Comparison of ENCODE assay signal across 8 cellular contexts in the genomic region with DNA sequence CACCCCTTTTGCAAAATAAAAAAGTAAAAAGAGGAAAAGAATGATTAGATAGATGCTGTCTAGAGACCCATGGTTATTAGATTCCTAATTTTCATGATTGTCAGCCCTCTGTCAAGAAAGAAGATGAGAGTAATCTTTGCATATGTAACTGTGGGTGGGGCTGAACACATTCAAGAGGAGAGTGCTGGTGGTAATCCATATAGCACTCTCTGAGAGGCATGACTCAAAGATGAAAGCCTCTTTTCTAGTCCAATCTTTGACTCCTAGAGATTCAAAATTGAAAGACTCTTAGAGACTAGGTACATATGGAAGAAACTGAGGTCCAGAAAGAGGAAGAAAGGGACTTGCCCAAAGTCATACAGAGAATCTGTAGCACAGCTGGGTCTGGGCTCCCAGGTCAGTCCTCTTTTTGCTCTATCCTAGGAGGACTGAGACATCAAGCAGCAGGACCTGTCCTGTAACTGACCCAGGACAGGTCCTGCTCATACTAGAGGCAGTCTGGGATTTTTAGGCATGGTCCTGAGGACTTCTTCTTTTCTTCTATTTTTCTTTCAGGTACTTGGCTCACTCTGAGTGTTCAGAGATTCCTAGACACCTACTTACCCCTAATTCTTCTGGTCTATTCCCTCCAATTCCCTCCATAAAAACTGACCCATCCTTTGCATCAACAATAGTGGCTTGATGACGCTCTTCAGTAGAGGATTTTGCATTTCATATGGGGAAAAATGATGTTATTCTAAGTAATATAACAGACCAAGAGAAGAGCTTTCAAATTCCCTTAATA. TPM values are rescaled to one million over a fixed set of nuclear protein-coding genes. Genes with fewer than 3 reads are reported as not detected.
DNase-seq lines count a peak whose midpoint lies in the region; ATAC-seq and TF ChIP-seq lines count a peak whose summit lies in the region.

No MANE protein-coding gene starts in this region.

- H3K27ac ChIP-seq in OCI-LY7 (ENCODE audit: low read depth, low read length, poor library complexity, severe bottlenecking) = peak overlapping the region; percentile 86

- H3K27ac Mint-ChIP-seq in naive thymus-derived CD8-positive, alpha-beta T cell = peak overlapping the region in 4 of 10 donors; percentile 11 to 89 (median 70)

- BruUV-seq in OCI-LY7 (replicated peaks; lab: Mats Ljungman, UMichigan) = no TSS peak

- no peaks in the 10 kb centered on the region for H3K9me3 Mint-ChIP-seq in naive thymus-derived CD8-positive, alpha-beta T cell

- no peaks in the 10 kb centered on the region for H3K36me3 ChIP-seq in OCI-LY7 (ENCODE audit: insufficient read depth, low read length)

- H3K9me3 ChIP-seq in OCI-LY7 (ENCODE audit: low read length) = no peaks in the 10 kb centered on the region

- peak overlapping the region in 6 of 10 donors; percentile 27 to 68 (median 52) for H3K4me3 Mint-ChIP-seq in naive thymus-derived CD8-positive, alpha-beta T cell

- no peaks in the 10 kb centered on the region for H3K36me3 Mint-ChIP-seq in naive thymus-derived CD8-positive, alpha-beta T cell

- H3K4me1 Mint-ChIP-seq in naive thymus-derived CD8-positive, alpha-beta T cell = peaks cover 35 to 97% (median 75%) of the 10 kb centered on the region in 4 donors

- no peaks in the 10 kb centered on the region for H3K79me2 ChIP-seq in OCI-LY7 (ENCODE audit: insufficient read depth, low read depth, low read length)

- H3K4me2 ChIP-seq in OCI-LY7 (ENCODE audit: low read length) = peak overlapping the region; percentile 74

- H3K27me3 Mint-ChIP-seq in naive thymus-derived CD8-positive, alpha-beta T cell = no peaks in the 10 kb centered on the region

- H4K20me1 ChIP-seq in OCI-LY7 (ENCODE audit: insufficient read depth, low read length) = no peaks in the 10 kb centered on the region

- no peaks in the 10 kb centered on the region for H3K9me2 ChIP-seq in OCI-LY7 (ENCODE audit: insufficient read depth, low read length)

- intact Hi-C loops in OCI-LY7 (cut with micrococcal nuclease; ENCODE audit: unreplicated experiment) = loop anchor here (10.0 kb wide), 2 partner anchors 1171 to 1719 kb away; no protein-coding TSS in a partner anchor

- POLR2A ChIA-PET in OCI-LY7 (lab: Charles Lee) = interaction anchor here (0.6 to 1.3 kb wide), 5 partner anchors 12 to 490 kb away, joined by 3 to 5 read pairs (median 4); no protein-coding TSS in a partner anchor
- POLR2A ChIA-PET in naive thymus-derived CD8-positive, alpha-beta T cell (lab: Charles Lee) = interaction anchor here (1.0 to 1.8 kb wide), 2 partner anchors 9 to 10 kb away, joined by 3 to 5 read pairs; no protein-coding TSS in a partner anchor

- no peak for TF ChIP-seq CTCF in OCI-LY7 (conservative IDR thresholded peaks at IDR 0.05; ENCODE audit: low read length)

- no peak for DNase-seq in OCI-LY7 (ENCODE audit: low spot score)
- DNase-seq in naive thymus-derived CD8-positive, alpha-beta T cell = no peak
- no peak for DNase-seq in SK-N-DZ (ENCODE audit: low spot score)
- DNase-seq in dermis blood vessel endothelial cell = no peak

- CTCF ChIA-PET in OCI-LY7 (lab: Charles Lee; ENCODE audit: unreplicated experiment) = no interaction called here

- ATAC-seq in GM18498 (IDR thresholded peaks at IDR 0.05; ENCODE audit: unreplicated experiment) (peak; percentile 26), GM21576 (IDR thresholded peaks at IDR 0.05; ENCODE audit: unreplicated experiment) (peak; percentile 28), GM19324 (IDR thresholded peaks at IDR 0.05; ENCODE audit: low FRiP score, unreplicated experiment) (no peak), GM19328 (IDR thresholded peaks at IDR 0.05; ENCODE audit: unreplicated experiment) (no peak)
- ATAC-seq in naive thymus-derived CD8-positive, alpha-beta T cell = no peak

- H3K4me3 ChIP-seq in OCI-LY7 (ENCODE audit: low read depth, low read length, poor library complexity, severe bottlenecking) = peak overlapping the region; percentile 44

- no peak overlapping the region for H2AFZ ChIP-seq in OCI-LY7 (ENCODE audit: low read length)

- H3K4me1 ChIP-seq in OCI-LY7 (ENCODE audit: insufficient read depth, low read length, poor library complexity, severe bottlenecking) = peaks cover 52% of the 10 kb centered on the region

RNA-seq across cellular contexts. Expression of a gene that starts 23.8 kb away (rescaled TPM):
- not detected in 2 replicates for total RNA-seq in OCI-LY7 (2014; rRNA removed; shearing (Covaris generic))
- not detected in 2 replicates for total RNA-seq in OCI-LY7 (2022)
- total RNA-seq in naive thymus-derived CD8-positive, alpha-beta T cell = under 1 TPM; 0.47 to 0.60 TPM
- polyA plus RNA-seq in naive thymus-derived CD8-positive, alpha-beta T cell = under 1 TPM in 1 of 3 donors, not detected in 2; 0.38 TPM
- not detected in 2 replicates for polyA plus RNA-seq in SK-N-DZ (2014; cell fraction: cytosol; rRNA removed)
- not detected in 2 replicates for polyA plus RNA-seq in SK-N-DZ (2014; cell fraction: nucleus; rRNA removed)
- not detected in 2 replicates for total RNA-seq in dermis blood vessel endothelial cell

Comparison
In these comparisons a context has a peak if more than half of its experiments do, and no peak if none do; other contexts are left out.
1. ATAC-seq: peak in GM18498 (single experiment) and GM21576 (single experiment); none in naive thymus-derived CD8-positive, alpha-beta T cell (0 of 2), GM19324 (single experiment) and GM19328 (single experiment).